Comparison of ENCODE assay signal across 13 cellular contexts in the genomic region with DNA sequence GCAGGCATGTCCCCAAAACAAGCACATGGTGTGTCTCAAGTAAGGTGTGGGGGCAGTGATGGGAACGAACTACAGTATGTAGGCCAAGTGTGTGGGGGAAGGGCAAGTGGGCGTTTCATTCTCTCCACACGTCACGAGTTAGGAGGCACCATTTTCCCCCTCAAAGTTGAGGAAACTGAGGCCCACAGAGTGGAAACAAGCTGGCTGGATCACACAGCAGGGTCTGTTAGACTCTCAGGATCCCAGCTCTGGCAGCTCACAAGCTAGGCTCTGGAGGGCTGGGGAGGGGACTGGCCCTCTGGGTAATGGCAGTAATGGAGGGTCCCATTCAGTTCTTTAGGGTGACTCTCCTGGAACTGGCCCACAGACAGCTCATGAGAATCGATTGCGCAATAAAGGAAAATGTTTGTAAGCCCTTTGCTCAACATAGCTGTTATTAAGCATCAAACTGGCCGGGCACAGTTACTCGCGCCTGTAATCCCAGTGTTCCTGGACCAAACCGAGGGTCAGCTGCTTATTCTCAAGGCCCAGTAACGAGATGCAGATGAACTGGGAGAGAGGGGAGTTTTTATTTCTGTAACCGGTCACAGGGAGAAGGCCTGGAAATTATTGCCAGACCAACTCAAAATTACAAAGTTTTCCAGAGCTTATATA. TPM values are rescaled to one million over a fixed set of nuclear protein-coding genes. Genes with fewer than 3 reads are reported as not detected.
A peak's percentile ranks its signal among the peaks of the same experiment; 100 is the strongest.
DNase-seq lines count a peak whose midpoint lies in the region; ATAC-seq, FAIRE-seq and TF ChIP-seq lines count a peak whose summit lies in the region.
"Had no signal": no experiment of that assay in that cellular context is flagged by ENCODE, and none has a peak within 500 bp of the region (broad histone marks: within the 10 kb centered on the region; RNA-seq: fewer than 3 reads in every experiment).

No MANE protein-coding gene starts in this region.

- H3K79me2 ChIP-seq in astrocyte (ENCODE audit: insufficient read depth, low read length) = no peaks in the 10 kb centered on the region

- H3K4me1 ChIP-seq in astrocyte (ENCODE audit: insufficient read depth, low read length) (no peaks in the 10 kb centered on the region), skeletal muscle satellite cell (ENCODE audit: control insufficient read depth, insufficient read depth, low read length) (peaks cover 20% of the 10 kb centered on the region)

- peaks cover 22% of the 10 kb centered on the region for H3K27me3 Mint-ChIP-seq in astrocyte (ENCODE audit: low read depth, unreplicated experiment)
- peaks cover 39% of the 10 kb centered on the region for H3K27me3 Mint-ChIP-seq in stimulated activated memory B cell treated with anti-CD40 and anti-IgM and Interleukin-4, amounts not matched to agents 10 μg/mL and 1 μg/mL and 100 μg/mL, for 72 hours

- H3K9me3 Mint-ChIP-seq in astrocyte (ENCODE audit: unreplicated experiment) = no peaks in the 10 kb centered on the region
- H3K9me3 Mint-ChIP-seq in stimulated activated memory B cell treated with anti-CD40 and anti-IgM and Interleukin-4, amounts not matched to agents 10 μg/mL and 1 μg/mL and 100 μg/mL, for 72 hours = no peaks in the 10 kb centered on the region
- H3K9me3 Mint-ChIP-seq: stimulated activated naive B cell treated with anti-CD40 and anti-IgM and Interleukin-4, amounts not matched to agents 10 μg/mL and 1 μg/mL and 100 μg/mL, for 72 hours had no signal

- H3K9me3 ChIP-seq in astrocyte (ENCODE audit: insufficient read depth, low read depth, low read length) = no peaks in the 10 kb centered on the region
- no peaks in the 10 kb centered on the region for H3K9me3 ChIP-seq in skeletal muscle satellite cell (replicated peaks; ENCODE audit: low read length)

- no peak for FAIRE-seq in astrocyte (lab: Jason Lieb, UNC)
- FAIRE-seq: islet of Langerhans had no signal

- no peak for ATAC-seq in stimulated activated memory B cell treated with anti-CD40 and anti-IgM and Interleukin-4, amounts not matched to agents 10 μg/mL and 1 μg/mL and 100 μg/mL, for 72 hours
- no peak for ATAC-seq in HG03139 (IDR thresholded peaks at IDR 0.05; ENCODE audit: unreplicated experiment)
- ATAC-seq: stimulated activated naive B cell treated with anti-CD40 and anti-IgM and Interleukin-4, amounts not matched to agents 10 μg/mL and 1 μg/mL and 100 μg/mL, for 72 hours had no signal

- TF ChIP-seq CTCF in astrocyte (IDR thresholded peaks at IDR 0.05; ENCODE audit: insufficient read depth, low read depth, low read length) = no peak
- TF ChIP-seq CTCF in GM10266 (IDR thresholded peaks at IDR 0.05; ENCODE audit: control insufficient read depth, insufficient read depth, low read depth, missing control alignments) = no peak

- H4K20me1 ChIP-seq in astrocyte (ENCODE audit: insufficient read depth, low read length) = no peaks in the 10 kb centered on the region

- H3K4me3 ChIP-seq in astrocyte (ENCODE audit: insufficient read depth, low read depth, low read length) = no peak overlapping the region
- no peak overlapping the region for H3K4me3 ChIP-seq in skeletal muscle satellite cell (ENCODE audit: low read length)

- H3K36me3 ChIP-seq in astrocyte (ENCODE audit: insufficient read depth, low read length) (no peaks in the 10 kb centered on the region), skeletal muscle satellite cell (ENCODE audit: insufficient read depth, low read length) (no peaks in the 10 kb centered on the region)

- H3K9ac ChIP-seq in astrocyte (ENCODE audit: low read length) (no peak overlapping the region), skeletal muscle satellite cell (ENCODE audit: low read depth, low read length) (peak overlapping the region; percentile 14)

- H2AFZ ChIP-seq in astrocyte (ENCODE audit: low read depth, low read length) = no peak overlapping the region

- H3K4me3 Mint-ChIP-seq in astrocyte (ENCODE audit: unreplicated experiment) = no peak overlapping the region
- no peak overlapping the region for H3K4me3 Mint-ChIP-seq in stimulated activated memory B cell treated with anti-CD40 and anti-IgM and Interleukin-4, amounts not matched to agents 10 μg/mL and 1 μg/mL and 100 μg/mL, for 72 hours
- H3K4me3 Mint-ChIP-seq: stimulated activated naive B cell treated with anti-CD40 and anti-IgM and Interleukin-4, amounts not matched to agents 10 μg/mL and 1 μg/mL and 100 μg/mL, for 72 hours had no signal

- DNase-seq in HCEC 1CT = peak; percentile 74
- DNase-seq in astrocyte (ENCODE audit: low read depth) = peak; percentile 25
- DNase-seq in iris pigment epithelial cell (ENCODE audit: low read depth) = peak; percentile 82
- no peak for DNase-seq in GM10266 (ENCODE audit: extremely low spot score)
- no peak for DNase-seq in GF-D8 (lab: John Stamatoyannopoulos, UW)
- DNase-seq: DMS53; NCI-H2029; stimulated activated CD4-positive, alpha-beta T cell treated with anti-CD3 and anti-CD28 coated beads, Interleukin-12 subunit alpha, Interleukin-12 subunit beta, amount 100 ng/mL, for 4 hours; stimulated activated naive B cell treated with anti-CD40 and anti-IgM and Interleukin-4, amounts not matched to agents 10 μg/mL and 1 μg/mL and 100 μg/mL, for 72 hours had no signal

- no peaks in the 10 kb centered on the region for H3K36me3 Mint-ChIP-seq in astrocyte (ENCODE audit: low read depth, unreplicated experiment)
- no peaks in the 10 kb centered on the region for H3K36me3 Mint-ChIP-seq in stimulated activated memory B cell treated with anti-CD40 and anti-IgM and Interleukin-4, amounts not matched to agents 10 μg/mL and 1 μg/mL and 100 μg/mL, for 72 hours
- H3K36me3 Mint-ChIP-seq: stimulated activated naive B cell treated with anti-CD40 and anti-IgM and Interleukin-4, amounts not matched to agents 10 μg/mL and 1 μg/mL and 100 μg/mL, for 72 hours had no signal

- H3K4me2 ChIP-seq in astrocyte (ENCODE audit: low read length) (no peak overlapping the region), skeletal muscle satellite cell (ENCODE audit: low read length) (no peak overlapping the region)

- no peak overlapping the region for H3K27ac ChIP-seq in astrocyte (ENCODE audit: low read depth, low read length)

- H3K27me3 ChIP-seq in astrocyte (ENCODE audit: insufficient read depth, low read length) (no peaks in the 10 kb centered on the region), skeletal muscle satellite cell (ENCODE audit: control insufficient read depth, insufficient read depth, low read length) (no peaks in the 10 kb centered on the region)

- no peak overlapping the region for H3K27ac Mint-ChIP-seq in astrocyte (ENCODE audit: unreplicated experiment)
- H3K27ac Mint-ChIP-seq in stimulated activated memory B cell treated with anti-CD40 and anti-IgM and Interleukin-4, amounts not matched to agents 10 μg/mL and 1 μg/mL and 100 μg/mL, for 72 hours = no peak overlapping the region
- H3K27ac Mint-ChIP-seq: stimulated activated naive B cell treated with anti-CD40 and anti-IgM and Interleukin-4, amounts not matched to agents 10 μg/mL and 1 μg/mL and 100 μg/mL, for 72 hours had no signal

- H3K4me1 Mint-ChIP-seq in astrocyte (ENCODE audit: low read depth, unreplicated experiment) = no peaks in the 10 kb centered on the region
- H3K4me1 Mint-ChIP-seq in stimulated activated memory B cell treated with anti-CD40 and anti-IgM and Interleukin-4, amounts not matched to agents 10 μg/mL and 1 μg/mL and 100 μg/mL, for 72 hours = no peaks in the 10 kb centered on the region
- H3K4me1 Mint-ChIP-seq: stimulated activated naive B cell treated with anti-CD40 and anti-IgM and Interleukin-4, amounts not matched to agents 10 μg/mL and 1 μg/mL and 100 μg/mL, for 72 hours had no signal

RNA-seq across cellular contexts. Expression of a gene that starts 24.1 kb away (rescaled TPM):
- total RNA-seq in astrocyte = 5.7 and 6.0 TPM in 2 replicates
- total RNA-seq in skeletal muscle satellite cell (2012; rRNA removed) = 4.1 and 4.8 TPM in 2 replicates

Comparison
In these comparisons a context has a peak if more than half of its experiments do, and no peak if none do; other contexts are left out.
1. DNase-seq: peak in HCEC 1CT (single experiment), astrocyte (single experiment) and iris pigment epithelial cell (single experiment); none in GM10266 (single experiment) and GF-D8 (single experiment).